17 cellular contexts compared by ENCODE assay signal in the genomic region with DNA sequence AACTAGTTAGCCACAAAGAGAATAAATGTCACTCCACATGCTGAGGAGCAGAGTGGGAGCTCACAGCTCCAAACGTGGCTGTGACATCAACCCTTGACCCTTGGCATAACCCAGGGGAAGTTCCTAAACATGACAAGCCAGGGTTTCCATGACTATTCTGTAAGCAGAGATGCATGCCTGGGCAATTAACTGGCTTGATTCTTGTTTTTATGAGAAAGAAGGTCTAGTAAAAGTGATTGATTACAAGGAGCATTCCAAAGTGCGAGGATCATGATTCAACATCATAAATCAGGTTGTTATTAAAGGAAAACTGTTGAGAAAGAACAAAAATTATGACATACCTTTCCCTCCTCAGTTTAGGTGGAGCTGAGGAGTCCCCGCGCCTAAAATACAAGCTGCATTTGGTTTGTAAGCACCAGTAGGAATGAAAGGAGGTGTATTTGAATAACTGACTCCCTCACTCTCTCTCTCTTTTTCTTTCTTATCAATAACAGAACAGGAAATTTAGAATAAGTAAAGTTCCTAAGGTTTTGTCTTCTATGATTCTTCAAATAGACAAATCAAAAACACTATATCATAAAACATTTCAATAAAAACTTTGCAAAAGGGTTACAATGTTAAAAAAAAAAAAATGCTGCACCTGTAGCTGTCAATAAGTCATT.
A peak's percentile ranks its signal among the peaks of the same experiment; 100 is the strongest.
DNase-seq lines count a peak whose midpoint lies in the region; ATAC-seq and TF ChIP-seq lines count a peak whose summit lies in the region.
"Had no signal": no experiment of that assay in that cellular context is flagged by ENCODE, and none has a peak within 500 bp of the region (broad histone marks: within the 10 kb centered on the region; RNA-seq: fewer than 3 reads in every experiment).

No MANE protein-coding gene starts in this region.

- peaks cover 9% of the 10 kb centered on the region for H3K27me3 Mint-ChIP-seq in nephron progenitor cell (ENCODE audit: low read depth, poor library complexity)

- DNase-seq in Daoy (ENCODE audit: low read depth) (peak; percentile 22), MV-4-11 (lab: John Stamatoyannopoulos, UW) (peak; percentile 28), epithelial cell of prostate (ENCODE audit: low read depth, low spot score) (peak; percentile 73), nephron progenitor cell (peak; percentile 58), globus pallidus (ENCODE audit: low spot score) (no peak), ureter (ENCODE audit: low spot score) (no peak), activated T-cell treated with anti-CD3 and anti-CD28 coated beads for 4 hours (no peak)
- DNase-seq: activated CD8-positive, alpha-beta memory T cell treated with anti-CD3 and anti-CD28 coated beads, Interleukin-2, amount 50 U/mL, for 48 hours; cortex of kidney; DMS79 treated with DMSO at 0.1 percent for 48 hours; MG63; NCI-H2171; stimulated activated CD8-positive, alpha-beta memory T cell treated with anti-CD3 and anti-CD28 coated beads, Interleukin-4, amount 100 ng/mL, for 48 hours had no signal

- no peak for TF ChIP-seq CTCF in nephron progenitor cell (IDR thresholded peaks at IDR 0.05)

- peak overlapping the region; percentile 96 for H3K27ac Mint-ChIP-seq in nephron progenitor cell
- H3K27ac Mint-ChIP-seq: GM23338, progenitor cell of endocrine pancreas had no signal

- no peak for ATAC-seq in GM21576 (IDR thresholded peaks at IDR 0.05; ENCODE audit: unreplicated experiment)

- peaks cover 15% of the 10 kb centered on the region for H3K9me3 Mint-ChIP-seq in nephron progenitor cell
- H3K9me3 Mint-ChIP-seq: GM23338 had no signal

- peaks cover 83% of the 10 kb centered on the region for H3K4me1 Mint-ChIP-seq in nephron progenitor cell

- peaks cover 11% of the 10 kb centered on the region for H3K36me3 Mint-ChIP-seq in nephron progenitor cell (ENCODE audit: low read depth)

- H3K4me3 Mint-ChIP-seq in nephron progenitor cell = peak overlapping the region; percentile 66
- H3K4me3 Mint-ChIP-seq: GM23338 had no signal

- H3K27ac ChIP-seq in epithelial cell of prostate = no peak overlapping the region
- H3K27ac ChIP-seq: SK-N-MC had no signal

Comparison
In these comparisons a context has a peak if more than half of its experiments do, and no peak if none do; other contexts are left out.
1. DNase-seq: peak in Daoy (single experiment), MV-4-11 (single experiment), epithelial cell of prostate (single experiment) and nephron progenitor cell (single experiment); none in globus pallidus (single experiment), ureter (single experiment) and activated T-cell treated with anti-CD3 and anti-CD28 coated beads for 4 hours (single experiment).